Comparison of ENCODE assay signal across 11 cellular contexts in genomic region chr4:1215347-1216075, GRCh38. TPM values are rescaled to one million over a fixed set of nuclear protein-coding genes. Genes with fewer than 3 reads are reported as not detected.
DNase-seq lines count a peak whose midpoint lies in the region; ATAC-seq and TF ChIP-seq lines count a peak whose summit lies in the region.
"Had no signal": no experiment of that assay in that cellular context is flagged by ENCODE, and none has a peak within 500 bp of the region (broad histone marks: within the 10 kb centered on the region; RNA-seq: fewer than 3 reads in every experiment).

No MANE protein-coding gene starts in this region.

- peak overlapping the region; percentile 82 for H3K4me2 ChIP-seq in DOHH2 (ENCODE audit: low read length)

- H3F3A ChIP-seq in DOHH2 (ENCODE audit: control insufficient read depth, insufficient read depth) = peaks cover 47% of the 10 kb centered on the region

- no peaks in the 10 kb centered on the region for H4K20me1 ChIP-seq in DOHH2 (ENCODE audit: control insufficient read depth, insufficient read depth, low read depth, low read length)

- H3K9me2 ChIP-seq in DOHH2 (replicated peaks; ENCODE audit: control insufficient read depth, low read length) = no peaks in the 10 kb centered on the region

- H3K4me1 ChIP-seq in DOHH2 (ENCODE audit: control insufficient read depth, low read length) = peaks cover 60% of the 10 kb centered on the region
- peaks cover 4 to 72% (median 27%) of the 10 kb centered on the region in 3 donors for H3K4me1 ChIP-seq in gastroesophageal sphincter

- H3K4me3 ChIP-seq in DOHH2 (ENCODE audit: low read length) (peak overlapping the region; percentile 51), gastroesophageal sphincter (no peak overlapping the region)

- H3K79me2 ChIP-seq in DOHH2 (ENCODE audit: control insufficient read depth, low read length) = peaks cover 46% of the 10 kb centered on the region

- H3K36me3 ChIP-seq in DOHH2 (ENCODE audit: control insufficient read depth, low read length) = peaks cover 77% of the 10 kb centered on the region
- peaks cover 0 to 70% of the 10 kb centered on the region in 2 donors for H3K36me3 ChIP-seq in gastroesophageal sphincter

- WGBS in gastroesophageal sphincter (ENCODE audit: low coverage in 1 of 2), 2 donors = no CpG with 5 or more reads among the region's 26 CpGs

- DNase-seq in GM20000 (ENCODE audit: low spot score) (peak; percentile 85), cortex of kidney (lab: John Stamatoyannopoulos, UW) (no peak), inferior parietal cortex (ENCODE audit: extremely low spot score) (no peak), omental fat pad (ENCODE audit: low spot score) (no peak)
- DNase-seq: CD4-positive, alpha-beta T cell; foreskin keratinocyte; NCI-H2107 had no signal

- ATAC-seq in HG03520 (IDR thresholded peaks at IDR 0.05; ENCODE audit: unreplicated experiment) (peak; percentile 57), gastroesophageal sphincter (peak; percentile 49), GM18498 (IDR thresholded peaks at IDR 0.05; ENCODE audit: unreplicated experiment) (no peak), omental fat pad (ENCODE audit: low FRiP score) (no peak)
- ATAC-seq: foreskin keratinocyte had no signal

- TF ChIP-seq EP300 in gastroesophageal sphincter (IDR thresholded peaks at IDR 0.05) = no peak

- H3K27ac ChIP-seq in DOHH2 (ENCODE audit: low read depth, low read length) (peak overlapping the region; percentile 99), gastroesophageal sphincter (peak overlapping the region in 1 of 4 donors; percentile 79)
- H3K27ac ChIP-seq: foreskin keratinocyte had no signal

- no peak for TF ChIP-seq POLR2A in gastroesophageal sphincter (IDR thresholded peaks at IDR 0.05)

- H3K27me3 ChIP-seq in DOHH2 (ENCODE audit: control insufficient read depth, low read length) (no peaks in the 10 kb centered on the region), gastroesophageal sphincter (no peaks in the 10 kb centered on the region)
- H3K27me3 ChIP-seq: foreskin keratinocyte had no signal

- no peak for TF ChIP-seq CTCF in DOHH2 (IDR thresholded peaks at IDR 0.05; ENCODE audit: low read depth, low read length, poor library complexity, severe bottlenecking)
- no peak for TF ChIP-seq CTCF in GM20000 (IDR thresholded peaks at IDR 0.05; ENCODE audit: extremely low read depth, missing control alignments)
- no peak for TF ChIP-seq CTCF in gastroesophageal sphincter (IDR thresholded peaks at IDR 0.05)
- TF ChIP-seq CTCF in omental fat pad (IDR thresholded peaks at IDR 0.05) = no peak

- H3K9me3 ChIP-seq in DOHH2 (ENCODE audit: control insufficient read depth, insufficient read depth, low read length) (no peaks in the 10 kb centered on the region), gastroesophageal sphincter (no peaks in the 10 kb centered on the region)

RNA-seq across cellular contexts. Expression of gene CTBP1, which starts 33.4 kb away (rescaled TPM):
- 100 to 1,000 TPM; 126 to 271 (median 164) TPM for total RNA-seq in gastroesophageal sphincter
- total RNA-seq in omental fat pad = 100 to 1,000 TPM; 102 to 137 (median 132) TPM

RNA-seq across cellular contexts. Expression of gene SPON2, which starts 43.1 kb away (rescaled TPM):
- total RNA-seq in gastroesophageal sphincter (10 to 100 TPM; 16.3 to 72.5 (median 55.0) TPM), omental fat pad (10 to 100 TPM; 14.2 to 99.5 (median 30.1) TPM)

Comparison
In these comparisons a context has a peak if more than half of its experiments do, and no peak if none do; other contexts are left out.
1. ATAC-seq: peak in HG03520 (single experiment) and gastroesophageal sphincter (single experiment); none in GM18498 (single experiment) and omental fat pad (single experiment).